In genomic region chr1:43974443-43975248, GRCh38 we compare ENCODE assay signal across 1 cellular context.
TF ChIP-seq lines count a peak whose summit lies in the region.

Gene ATP6V0B (plus strand): TSS chr1:43974960. CDS start chr1:43975041, 81 bp downstream.

TF ChIP-seq in HepG2, 621 proteins besides CTCF, POLR2A, EP300 and RAD21 (continued from another document and continues in another):
- peak; percentile 67; the same call in 1 of the 2 replicates for TF ChIP-seq ZHX2 (IDR thresholded peaks at IDR 0.05; ENCODE audit: low read depth)
- TF ChIP-seq ZHX2 (CRISPR knock-in tag; IDR thresholded peaks at IDR 0.05; ENCODE audit: borderline replicate concordance) = no peak
- TF ChIP-seq ZNF772 (CRISPR knock-in tag; IDR thresholded peaks at IDR 0.05) = peak; percentile 71; the same call in 1 of the 2 replicates
- TF ChIP-seq NR2F6 (IDR thresholded peaks at IDR 0.05) = no peak
- TF ChIP-seq NR2F6 (CRISPR knock-in tag; IDR thresholded peaks at IDR 0.05) = peak; percentile 9; the same call in 1 of the 2 replicates
- no peak for TF ChIP-seq MAF1 (CRISPR knock-in tag; IDR thresholded peaks at IDR 0.05; ENCODE audit: borderline replicate concordance)
- TF ChIP-seq ZNF709 (CRISPR knock-in tag; IDR thresholded peaks at IDR 0.05) = peak; percentile 32; the same call in 1 of the 2 replicates
- TF ChIP-seq POLR2G (IDR thresholded peaks at IDR 0.05; ENCODE audit: low read depth, low read length) = peak; percentile 70; the same call in 1 of the 2 replicates
- no peak for TF ChIP-seq ZNF549 (CRISPR knock-in tag; IDR thresholded peaks at IDR 0.05)
- TF ChIP-seq STAG1 (CRISPR knock-in tag; IDR thresholded peaks at IDR 0.05) = no peak
- 0 out of 2 replicates have a peak, but pooled peaks have one; percentile 25 for TF ChIP-seq ZNF317 (CRISPR knock-in tag; IDR thresholded peaks at IDR 0.05)
- peak; percentile 69 for TF ChIP-seq YEATS4 (CRISPR knock-in tag; IDR thresholded peaks at IDR 0.05; ENCODE audit: borderline replicate concordance)
- no peak for TF ChIP-seq RCOR2 (CRISPR knock-in tag; IDR thresholded peaks at IDR 0.05)
- no peak; the same call in 1 of the 2 replicates for TF ChIP-seq ZBTB4 (CRISPR knock-in tag; IDR thresholded peaks at IDR 0.05; ENCODE audit: borderline replicate concordance)
- no peak for TF ChIP-seq CCAR2 (optimal IDR thresholded peaks at IDR 0.05; ENCODE audit: low read depth, low read length)
- TF ChIP-seq MTF2 (CRISPR knock-in tag; IDR thresholded peaks at IDR 0.05; ENCODE audit: borderline replicate concordance) = no peak
- TF ChIP-seq BORCS8-MEF2B (CRISPR knock-in tag; IDR thresholded peaks at IDR 0.05) = 0 out of 2 replicates have a peak, but pooled peaks have one; percentile 45
- TF ChIP-seq EZH2 (conservative IDR thresholded peaks at IDR 0.05; ENCODE audit: low read depth, low read length) = no peak
- TF ChIP-seq MYC (CRISPR knock-in tag; IDR thresholded peaks at IDR 0.05; ENCODE audit: borderline replicate concordance) = peak; percentile 85; the same call in 1 of the 2 replicates
- TF ChIP-seq GFI1 (CRISPR knock-in tag; IDR thresholded peaks at IDR 0.05; ENCODE audit: borderline replicate concordance) = no peak; the same call in 1 of the 2 replicates
- TF ChIP-seq SNAI1 (CRISPR knock-in tag; IDR thresholded peaks at IDR 0.05; ENCODE audit: borderline replicate concordance) = no peak
- no peak for TF ChIP-seq ZBTB44 (CRISPR knock-in tag; IDR thresholded peaks at IDR 0.05)
- peak; percentile 34 for TF ChIP-seq ASH2L (IDR thresholded peaks at IDR 0.05; ENCODE audit: insufficient read length, low read depth, low read length)
- peak; percentile 60 for TF ChIP-seq ELF1 (CRISPR knock-in tag; IDR thresholded peaks at IDR 0.05)
- no peak for TF ChIP-seq ZSCAN20 (CRISPR knock-in tag; IDR thresholded peaks at IDR 0.05; ENCODE audit: borderline replicate concordance)
- peak; percentile 94; the same call in 1 of the 2 replicates for TF ChIP-seq SIN3A (IDR thresholded peaks at IDR 0.05; ENCODE audit: borderline replicate concordance, low read depth, low read length)
- TF ChIP-seq MXD3 (CRISPR knock-in tag; IDR thresholded peaks at IDR 0.05) = peak; percentile 64; the same call in 1 of the 2 replicates
- TF ChIP-seq ZNF737 (CRISPR knock-in tag; IDR thresholded peaks at IDR 0.05; ENCODE audit: borderline replicate concordance) = no peak
- peak; percentile 92 for TF ChIP-seq CREB1 (IDR thresholded peaks at IDR 0.05)
- TF ChIP-seq CREB1 (CRISPR knock-in tag; IDR thresholded peaks at IDR 0.05) = peak; percentile 92
- TF ChIP-seq HOMEZ (CRISPR knock-in tag; IDR thresholded peaks at IDR 0.05; ENCODE audit: low read depth) = no peak
- peak; percentile 55; the same call in 1 of the 2 replicates for TF ChIP-seq MEIS2 (CRISPR knock-in tag; IDR thresholded peaks at IDR 0.05)
- peak; percentile 39; the same call in 1 of the 2 replicates for TF ChIP-seq FOXA3 (CRISPR knock-in tag; IDR thresholded peaks at IDR 0.05)
- TF ChIP-seq ZBTB3 (CRISPR knock-in tag; IDR thresholded peaks at IDR 0.05; ENCODE audit: borderline replicate concordance, low read depth) = no peak
- TF ChIP-seq HNRNPL (IDR thresholded peaks at IDR 0.05; ENCODE audit: low read depth, low read length) = 0 out of 2 replicates have a peak, but pooled peaks have one; percentile 39
- peak; percentile 74 for TF ChIP-seq HNF1B (CRISPR knock-in tag; IDR thresholded peaks at IDR 0.05)
- peak; percentile 92 for TF ChIP-seq MAX (IDR thresholded peaks at IDR 0.05)
- peak; percentile 70; the same call in 1 of the 2 replicates for TF ChIP-seq DMAP1 (CRISPR knock-in tag; IDR thresholded peaks at IDR 0.05)
- TF ChIP-seq SRF (IDR thresholded peaks at IDR 0.05; ENCODE audit: low read depth, low read length) = no peak
- TF ChIP-seq ZNF83 (CRISPR knock-in tag; IDR thresholded peaks at IDR 0.05; ENCODE audit: borderline replicate concordance) = peak; percentile 70; the same call in 1 of the 2 replicates
- no peak for TF ChIP-seq PRDM15 (CRISPR knock-in tag; IDR thresholded peaks at IDR 0.05)
- peak; percentile 31; the same call in 1 of the 2 replicates for TF ChIP-seq ZNF580 (CRISPR knock-in tag; IDR thresholded peaks at IDR 0.05; ENCODE audit: borderline replicate concordance, low read depth)
